In genomic region chr19:29467824-29468401, GRCh38 we compare ENCODE assay signal across 8 cellular contexts. TPM values are rescaled to one million over a fixed set of nuclear protein-coding genes. Genes with fewer than 3 reads are reported as not detected.
A peak's percentile ranks its signal among the peaks of the same experiment; 100 is the strongest.
DNase-seq lines count a peak whose midpoint lies in the region; ATAC-seq and TF ChIP-seq lines count a peak whose summit lies in the region.

No MANE protein-coding gene starts in this region.

- H3K4me1 ChIP-seq in foreskin keratinocyte, result no peaks in the 10 kb centered on the region

- 66 to 68% methylated on average over 5 of the region's 5 CpGs for WGBS in lower leg skin, 2 donors

- intact Hi-C loops in lower leg skin (cut with DNase I; ENCODE audit: low total_unique reads), result no loop called here

- no peaks in the 10 kb centered on the region for H3K27me3 ChIP-seq in foreskin keratinocyte

- no peak overlapping the region for H3K4me3 ChIP-seq in AG10803 (ENCODE audit: low read length)
- H3K4me3 ChIP-seq in lower leg skin (ENCODE audit: low read depth, poor library complexity, severe bottlenecking), result no peak overlapping the region

- ATAC-seq in foreskin keratinocyte (no peak), GM18867 (IDR thresholded peaks at IDR 0.05; ENCODE audit: unreplicated experiment) (no peak), HG03442 (IDR thresholded peaks at IDR 0.05; ENCODE audit: unreplicated experiment) (no peak)

- TF ChIP-seq CTCF in AG10803 (conservative IDR thresholded peaks at IDR 0.05; ENCODE audit: low read length) (peak; percentile 52), GM20000 (IDR thresholded peaks at IDR 0.05; ENCODE audit: extremely low read depth, missing control alignments) (peak; percentile 40), foreskin keratinocyte (conservative IDR thresholded peaks at IDR 0.05) (peak; percentile 42), lower leg skin (IDR thresholded peaks at IDR 0.05) (no peak)

- no peak overlapping the region for H3K27ac ChIP-seq in foreskin keratinocyte

- no peak for TF ChIP-seq POLR2A in lower leg skin (IDR thresholded peaks at IDR 0.05)

- DNase-seq in AG10803 (ENCODE audit: low read depth), result peak; percentile 20
- DNase-seq in GM20000 (ENCODE audit: low spot score), result peak; percentile 35
- peak; percentile 51 for DNase-seq in OCI-M1 (lab: John Stamatoyannopoulos, UW)
- DNase-seq in foreskin keratinocyte, result peak in 1 of 2 donors; percentile 2
- no peak for DNase-seq in COLO829 (ENCODE audit: low spot score)
- DNase-seq in lower leg skin (ENCODE audit: low spot score in 2 of 2), result no peak

RNA-seq across cellular contexts. Expression of gene VSTM2B, which starts 57.9 kb away (rescaled TPM):
- total RNA-seq in foreskin keratinocyte (not detected in 2 replicates), lower leg skin (not detected)
- polyA plus RNA-seq in foreskin keratinocyte, result not detected in 2 replicates

Comparison
In these comparisons a context has a peak if more than half of its experiments do, and no peak if none do; other contexts are left out.
1. DNase-seq: peak in AG10803 (single experiment), GM20000 (single experiment) and OCI-M1 (single experiment); none in COLO829 (single experiment) and lower leg skin (0 of 2).
2. CTCF ChIP-seq: peak in AG10803 (single experiment), GM20000 (single experiment) and foreskin keratinocyte (single experiment); none in lower leg skin (0 of 3).